In genomic region chr10:69092959-69093850, GRCh38 we compare ENCODE assay signal across 8 cellular contexts. TPM values are rescaled to one million over a fixed set of nuclear protein-coding genes. Genes with fewer than 3 reads are reported as not detected.
DNase-seq lines count a peak whose midpoint lies in the region; ATAC-seq and TF ChIP-seq lines count a peak whose summit lies in the region.

No MANE protein-coding gene starts in this region.

- WGBS in liver = 45% methylated on average over 17 of the region's 17 CpGs

- H3K36me3 ChIP-seq in colonic mucosa (no peaks in the 10 kb centered on the region), liver (ENCODE audit: control insufficient read depth in 4 of 4, insufficient read depth in 3 of 4, low read depth in 1 of 4, low read length in 3 of 4) (no peaks in the 10 kb centered on the region)

- peak; percentile 89 to 90 for TF ChIP-seq RAD21 in liver (IDR thresholded peaks at IDR 0.05)

- peak; percentile 83 for DNase-seq in DMS 273 (lab: John Stamatoyannopoulos, UW; ENCODE audit: unreplicated experiment)
- DNase-seq in NCI-H446 treated with DMSO at 0.1 percent for 48 hours (lab: John Stamatoyannopoulos, UW) = peak; percentile 34
- DNase-seq in activated CD4-positive, alpha-beta T cell treated with anti-CD3 and anti-CD28 coated beads for 24 hours (ENCODE audit: low read depth in 2 of 2) = peak; percentile 69 to 74
- DNase-seq in colonic mucosa = peak; percentile 88
- DNase-seq in stimulated activated CD8-positive, alpha-beta memory T cell treated with anti-CD3 and anti-CD28 coated beads, Interleukin-12 subunit alpha, Interleukin-12 subunit beta, amount 100 ng/mL, for 1 hour (ENCODE audit: low read depth) = peak; percentile 73

- H3K4me1 ChIP-seq in colonic mucosa = no peaks in the 10 kb centered on the region
- no peaks in the 10 kb centered on the region for H3K4me1 ChIP-seq in liver (ENCODE audit: control insufficient read depth in 4 of 4, insufficient read depth in 4 of 4, low read length in 3 of 4)

- H3K27me3 ChIP-seq in colonic mucosa (no peaks in the 10 kb centered on the region), liver (ENCODE audit: control insufficient read depth in 4 of 4, insufficient read depth in 4 of 4, low read length in 3 of 4) (no peaks in the 10 kb centered on the region)

- ATAC-seq in HG02884 (IDR thresholded peaks at IDR 0.05; ENCODE audit: unreplicated experiment) (peak; percentile 35), GM21360 (IDR thresholded peaks at IDR 0.05; ENCODE audit: unreplicated experiment) (no peak)

- H3K4me3 ChIP-seq in colonic mucosa = no peak overlapping the region
- no peak overlapping the region for H3K4me3 ChIP-seq in liver (ENCODE audit: low read depth in 1 of 3, low read length in 3 of 3)

- TF ChIP-seq CTCF in colonic mucosa (IDR thresholded peaks at IDR 0.05) (peak; percentile 68), liver (IDR thresholded peaks at IDR 0.05; ENCODE audit: low read depth, low read length, missing input control) (peak; percentile 71)

- intact Hi-C loops in colonic mucosa (cut with DNase I) = loop anchor here (5.0 kb wide), 1 partner anchor 86 kb away; no protein-coding TSS in a partner anchor

- H3K9ac ChIP-seq in colonic mucosa (ENCODE audit: low read depth in 2 of 2, low read length in 2 of 2) = no peak overlapping the region
- H3K9ac ChIP-seq in liver (ENCODE audit: low read depth in 1 of 2, low read length in 2 of 2) = peak overlapping the region in 1 of 2 donors; percentile 29

- H3K27ac ChIP-seq in colonic mucosa = no peak overlapping the region
- peak overlapping the region in 1 of 2 donors; percentile 13 for H3K27ac ChIP-seq in liver (ENCODE audit: low read depth in 1 of 2, low read length in 2 of 2)

- H3K9me3 ChIP-seq in colonic mucosa (no peaks in the 10 kb centered on the region), liver (ENCODE audit: control insufficient read depth in 4 of 4, low read length in 3 of 4) (no peaks in the 10 kb centered on the region)

TF ChIP-seq in liver, 16 proteins besides CTCF, POLR2A, EP300 and RAD21:
- no peak for TF ChIP-seq RXRA (IDR thresholded peaks at IDR 0.05)
- TF ChIP-seq, protein P1, sequence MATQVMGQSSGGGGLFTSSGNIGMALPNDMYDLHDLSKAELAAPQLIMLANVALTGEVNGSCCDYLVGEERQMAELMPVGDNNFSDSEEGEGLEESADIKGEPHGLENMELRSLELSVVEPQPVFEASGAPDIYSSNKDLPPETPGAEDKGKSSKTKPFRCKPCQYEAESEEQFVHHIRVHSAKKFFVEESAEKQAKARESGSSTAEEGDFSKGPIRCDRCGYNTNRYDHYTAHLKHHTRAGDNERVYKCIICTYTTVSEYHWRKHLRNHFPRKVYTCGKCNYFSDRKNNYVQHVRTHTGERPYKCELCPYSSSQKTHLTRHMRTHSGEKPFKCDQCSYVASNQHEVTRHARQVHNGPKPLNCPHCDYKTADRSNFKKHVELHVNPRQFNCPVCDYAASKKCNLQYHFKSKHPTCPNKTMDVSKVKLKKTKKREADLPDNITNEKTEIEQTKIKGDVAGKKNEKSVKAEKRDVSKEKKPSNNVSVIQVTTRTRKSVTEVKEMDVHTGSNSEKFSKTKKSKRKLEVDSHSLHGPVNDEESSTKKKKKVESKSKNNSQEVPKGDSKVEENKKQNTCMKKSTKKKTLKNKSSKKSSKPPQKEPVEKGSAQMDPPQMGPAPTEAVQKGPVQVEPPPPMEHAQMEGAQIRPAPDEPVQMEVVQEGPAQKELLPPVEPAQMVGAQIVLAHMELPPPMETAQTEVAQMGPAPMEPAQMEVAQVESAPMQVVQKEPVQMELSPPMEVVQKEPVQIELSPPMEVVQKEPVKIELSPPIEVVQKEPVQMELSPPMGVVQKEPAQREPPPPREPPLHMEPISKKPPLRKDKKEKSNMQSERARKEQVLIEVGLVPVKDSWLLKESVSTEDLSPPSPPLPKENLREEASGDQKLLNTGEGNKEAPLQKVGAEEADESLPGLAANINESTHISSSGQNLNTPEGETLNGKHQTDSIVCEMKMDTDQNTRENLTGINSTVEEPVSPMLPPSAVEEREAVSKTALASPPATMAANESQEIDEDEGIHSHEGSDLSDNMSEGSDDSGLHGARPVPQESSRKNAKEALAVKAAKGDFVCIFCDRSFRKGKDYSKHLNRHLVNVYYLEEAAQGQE (IDR thresholded peaks at IDR 0.05) = no peak
- TF ChIP-seq FOXA1 (IDR thresholded peaks at IDR 0.05) = no peak
- no peak for TF ChIP-seq HNF4G (IDR thresholded peaks at IDR 0.05)
- peak; percentile 38 for TF ChIP-seq NR2F2 (IDR thresholded peaks at IDR 0.05)
- TF ChIP-seq ZBTB33 (IDR thresholded peaks at IDR 0.05) = no peak
- TF ChIP-seq YY1 (IDR thresholded peaks at IDR 0.05) = peak; percentile 57
- no peak for TF ChIP-seq SP1 (IDR thresholded peaks at IDR 0.05)
- peak in 1 of 2 donors; percentile 20 for TF ChIP-seq HNF4A (conservative IDR thresholded peaks at IDR 0.05)
- TF ChIP-seq MAX (IDR thresholded peaks at IDR 0.05) = no peak
- TF ChIP-seq EGR1 (IDR thresholded peaks at IDR 0.05; ENCODE audit: low read depth in 2 of 2) = no peak
- TF ChIP-seq, protein P2, sequence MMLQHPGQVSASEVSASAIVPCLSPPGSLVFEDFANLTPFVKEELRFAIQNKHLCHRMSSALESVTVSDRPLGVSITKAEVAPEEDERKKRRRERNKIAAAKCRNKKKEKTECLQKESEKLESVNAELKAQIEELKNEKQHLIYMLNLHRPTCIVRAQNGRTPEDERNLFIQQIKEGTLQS (IDR thresholded peaks at IDR 0.05) = no peak
- no peak for TF ChIP-seq FOXA2 (IDR thresholded peaks at IDR 0.05)
- no peak for TF ChIP-seq TAF1 (conservative IDR thresholded peaks at IDR 0.05)
- no peak for TF ChIP-seq JUND (IDR thresholded peaks at IDR 0.05)
- no peak for TF ChIP-seq GABPA (IDR thresholded peaks at IDR 0.05 in 1 of 2, conservative IDR thresholded peaks at IDR 0.05 in 1 of 2)

RNA-seq across cellular contexts. Expression of gene SRGN, which starts 5.3 kb away (rescaled TPM):
- total RNA-seq in colonic mucosa (10 to 100 TPM; 14.3 to 57.8 TPM), liver (100 to 1,000 TPM in 1 of 2 donors, 10 to 100 TPM in 1; 32.2 to 305 TPM)
- 10 to 100 TPM; 19.5 to 50.3 TPM for polyA plus RNA-seq in liver

RNA-seq across cellular contexts. Expression of gene VPS26A, which starts 30.8 kb away (rescaled TPM):
- total RNA-seq in colonic mucosa (10 to 100 TPM; 61.4 to 62.7 TPM), liver (10 to 100 TPM; 13.3 to 21.4 TPM)
- polyA plus RNA-seq in liver = 10 to 100 TPM; 10.9 to 15.8 TPM

Comparison
In these comparisons a context has a peak if more than half of its experiments do, and no peak if none do; other contexts are left out.
1. DNase-seq: peak in every context shown above with its lines; median percentile 88 in colonic mucosa; 83 in DMS 273; 73 in stimulated activated CD8-positive, alpha-beta memory T cell treated with anti-CD3 and anti-CD28 coated beads, Interleukin-12 subunit alpha, Interleukin-12 subunit beta, amount 100 ng/mL, for 1 hour; 72 in activated CD4-positive, alpha-beta T cell treated with anti-CD3 and anti-CD28 coated beads for 24 hours; 34 in NCI-H446 treated with DMSO at 0.1 percent for 48 hours.